In genomic region chr10:23325132-23325531, GRCh38 we compare ENCODE assay signal across 12 cellular contexts. TPM values are rescaled to one million over a fixed set of nuclear protein-coding genes. Genes with fewer than 3 reads are reported as not detected.
DNase-seq lines count a peak whose midpoint lies in the region; ATAC-seq and TF ChIP-seq lines count a peak whose summit lies in the region.
"Had no signal": no experiment of that assay in that cellular context is flagged by ENCODE, and none has a peak within 500 bp of the region (broad histone marks: within the 10 kb centered on the region; RNA-seq: fewer than 3 reads in every experiment).

No MANE protein-coding gene starts in this region.

- H3K36me3 ChIP-seq in cardiac muscle cell = no peaks in the 10 kb centered on the region
- no peaks in the 10 kb centered on the region for H3K36me3 ChIP-seq in vagina
- H3K36me3 ChIP-seq: BLaER1 treated with 17β-estradiol and CSF1 and Interleukin-3, amounts not matched to agents 10 nM and 100 nM had no signal

- no peak overlapping the region for H3K4me3 Mint-ChIP-seq in stimulated activated naive CD8-positive, alpha-beta T cell treated with anti-CD3 and anti-CD28 coated beads, Interleukin-15, amount 100 ng/mL, for 72 hours
- H3K4me3 Mint-ChIP-seq: nephron had no signal

- no peak overlapping the region for H3K27ac Mint-ChIP-seq in stimulated activated naive CD8-positive, alpha-beta T cell treated with anti-CD3 and anti-CD28 coated beads, Interleukin-15, amount 100 ng/mL, for 72 hours
- H3K27ac Mint-ChIP-seq: nephron had no signal

- H3K4me1 Mint-ChIP-seq in stimulated activated naive CD8-positive, alpha-beta T cell treated with anti-CD3 and anti-CD28 coated beads, Interleukin-15, amount 100 ng/mL, for 72 hours = no peaks in the 10 kb centered on the region
- H3K4me1 Mint-ChIP-seq: nephron had no signal

- H3K27ac ChIP-seq in cardiac muscle cell = no peak overlapping the region
- H3K27ac ChIP-seq in vagina = no peak overlapping the region
- H3K27ac ChIP-seq: BLaER1 treated with 17β-estradiol and CSF1 and Interleukin-3, amounts not matched to agents 10 nM and 100 nM; coronary artery had no signal

- H3K4me1 ChIP-seq in cardiac muscle cell (ENCODE audit: low read depth) (no peaks in the 10 kb centered on the region), vagina (no peaks in the 10 kb centered on the region)

- H3K9me3 Mint-ChIP-seq in stimulated activated naive CD8-positive, alpha-beta T cell treated with anti-CD3 and anti-CD28 coated beads, Interleukin-15, amount 100 ng/mL, for 72 hours = no peaks in the 10 kb centered on the region
- H3K9me3 Mint-ChIP-seq: nephron had no signal

- TF ChIP-seq CTCF in cardiac muscle cell (IDR thresholded peaks at IDR 0.05; ENCODE audit: low read depth, low read length) = peak; percentile 21
- no peak for TF ChIP-seq CTCF in vagina (IDR thresholded peaks at IDR 0.05)

- H3K9me3 ChIP-seq in cardiac muscle cell (ENCODE audit: low read depth) (no peaks in the 10 kb centered on the region), vagina (no peaks in the 10 kb centered on the region)
- H3K9me3 ChIP-seq: SK-N-SH had no signal

- TF ChIP-seq POLR2A in vagina (IDR thresholded peaks at IDR 0.05) = no peak

- no peak for DNase-seq in cardiac muscle cell (ENCODE audit: low read depth in 1 of 2, low spot score in 1 of 2)
- no peak for DNase-seq in Right ventricle myocardium inferior (ENCODE audit: missing footprints)
- no peak for DNase-seq in stimulated activated naive CD8-positive, alpha-beta T cell treated with anti-CD3 and anti-CD28 coated beads, Interleukin-15, amount 100 ng/mL, for 72 hours
- no peak for DNase-seq in A172 (ENCODE audit: low spot score)
- DNase-seq in hepatic stellate cell (ENCODE audit: low spot score) = no peak
- DNase-seq in vagina (ENCODE audit: extremely low spot score in 2 of 2) = no peak
- DNase-seq: SK-N-SH had no signal

- ATAC-seq in Right ventricle myocardium inferior (no peak), GM21717 (IDR thresholded peaks at IDR 0.05; ENCODE audit: unreplicated experiment) (peak; percentile 92), HG03457 (IDR thresholded peaks at IDR 0.05; ENCODE audit: unreplicated experiment) (peak; percentile 87)
- ATAC-seq in stimulated activated naive CD8-positive, alpha-beta T cell treated with anti-CD3 and anti-CD28 coated beads, Interleukin-15, amount 100 ng/mL, for 72 hours = peak; percentile 86

- H3K27me3 ChIP-seq in cardiac muscle cell (no peaks in the 10 kb centered on the region), vagina (no peaks in the 10 kb centered on the region)
- H3K27me3 ChIP-seq: BLaER1 treated with 17β-estradiol and CSF1 and Interleukin-3, amounts not matched to agents 10 nM and 100 nM had no signal

- H3K27me3 Mint-ChIP-seq in stimulated activated naive CD8-positive, alpha-beta T cell treated with anti-CD3 and anti-CD28 coated beads, Interleukin-15, amount 100 ng/mL, for 72 hours = no peaks in the 10 kb centered on the region

- intact Hi-C loops in Right ventricle myocardium inferior (cut with DNase I) = no loop called here
- intact Hi-C loops in vagina (cut with DNase I) = no loop called here

- H3K4me3 ChIP-seq in cardiac muscle cell (no peak overlapping the region), vagina (no peak overlapping the region)
- H3K4me3 ChIP-seq: BLaER1 treated with 17β-estradiol and CSF1 and Interleukin-3, amounts not matched to agents 10 nM and 100 nM; coronary artery had no signal

RNA-seq across cellular contexts. Expression of gene C10orf67, which starts 19.5 kb away (rescaled TPM):
- total RNA-seq in cardiac muscle cell (0.11 and 0.33 TPM in 2 replicates), Right ventricle myocardium inferior (0.51 TPM), vagina (not detected)
- 0.16 TPM in 1 of 2 replicates, not detected in the other for polyA plus RNA-seq in cardiac muscle cell
- total RNA-seq in A172 (2014; rRNA removed; shearing (Covaris generic)) = 1.0 TPM in 1 of 2 replicates, not detected in the other
